1 cellular context compared by ENCODE assay signal in the genomic region with DNA sequence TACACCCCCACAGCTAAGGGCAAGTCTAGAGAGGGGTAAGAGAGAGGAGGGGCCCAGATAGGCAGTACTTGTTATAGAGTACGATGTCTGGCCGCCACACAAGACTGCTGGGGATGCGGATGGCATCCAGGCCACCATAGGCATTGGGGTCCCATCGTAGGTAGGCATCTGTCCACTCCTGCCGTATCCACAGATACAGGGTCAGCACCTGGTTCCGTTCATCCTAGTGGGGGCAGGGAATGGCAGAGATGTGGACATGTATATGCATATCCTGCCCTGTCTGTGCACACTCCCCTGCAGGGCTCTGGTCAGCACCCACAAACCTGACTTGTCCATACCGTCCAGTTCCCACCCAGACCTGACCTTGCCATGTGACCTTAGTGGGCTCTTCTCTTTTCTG.
TF ChIP-seq lines count a peak whose summit lies in the region.

No MANE protein-coding gene starts in this region.

TF ChIP-seq in HepG2, 621 proteins besides CTCF, POLR2A, EP300 and RAD21:
- TF ChIP-seq RFXAP (CRISPR knock-in tag; IDR thresholded peaks at IDR 0.05; ENCODE audit: borderline replicate concordance) = no peak
- TF ChIP-seq ZFP36L1 (CRISPR knock-in tag; IDR thresholded peaks at IDR 0.05) = no peak
- TF ChIP-seq ZNF101 (CRISPR knock-in tag; IDR thresholded peaks at IDR 0.05; ENCODE audit: borderline replicate concordance, low read depth) = no peak
- TF ChIP-seq HNRNPLL (IDR thresholded peaks at IDR 0.05; ENCODE audit: low read depth, low read length, poor library complexity, severe bottlenecking) = no peak
- TF ChIP-seq NR2F6 (IDR thresholded peaks at IDR 0.05) = no peak
- no peak for TF ChIP-seq NR2F6 (CRISPR knock-in tag; IDR thresholded peaks at IDR 0.05)
